ENCODE assay signal across 14 cellular contexts in the genomic region with DNA sequence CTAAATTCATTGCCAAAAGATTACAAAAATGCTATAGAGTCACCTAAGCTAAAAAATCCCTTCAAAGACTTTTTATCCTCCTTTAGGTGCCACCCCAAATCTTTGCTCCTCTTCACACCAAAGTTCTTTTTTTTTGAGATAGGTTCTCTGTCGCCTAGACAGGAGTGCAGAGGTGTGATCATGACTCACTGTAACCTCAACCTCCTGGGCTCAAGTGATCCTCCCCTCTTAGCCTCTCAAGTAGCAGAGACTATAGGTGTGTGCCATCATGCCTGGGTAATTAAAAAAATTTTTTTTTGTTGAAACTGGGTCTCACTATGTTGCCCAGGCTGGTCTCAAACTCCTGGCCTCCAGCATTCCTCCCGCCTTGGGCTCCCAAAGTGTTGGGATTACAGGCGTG. TPM values are rescaled to one million over a fixed set of nuclear protein-coding genes. Genes with fewer than 3 reads are reported as not detected.
A peak's percentile ranks its signal among the peaks of the same experiment; 100 is the strongest.
DNase-seq lines count a peak whose midpoint lies in the region; ATAC-seq, FAIRE-seq and TF ChIP-seq lines count a peak whose summit lies in the region.
"Had no signal": no experiment of that assay in that cellular context is flagged by ENCODE, and none has a peak within 500 bp of the region (broad histone marks: within the 10 kb centered on the region; RNA-seq: fewer than 3 reads in every experiment).

No MANE protein-coding gene starts in this region.

- no peak overlapping the region for H3K4me3 Mint-ChIP-seq in activated CD4-positive, alpha-beta T cell treated with anti-CD3 and anti-CD28 coated beads for 36 hours
- H3K4me3 Mint-ChIP-seq in activated naive CD4-positive, alpha-beta T cell treated with anti-CD3 and anti-CD28 coated beads, Interleukin-2, amount 10 ng/mL, durations not matched to agents 7 days and 5 days, result no peak overlapping the region
- H3K4me3 Mint-ChIP-seq in activated T-helper 1 cell treated with anti-CD3 and anti-CD28 coated beads, Interleukin-12 subunit alpha, Interleukin-12 subunit beta, Interleukin-2, Interleukin-4 antibody, amounts not matched to agents 30 ng/mL and 10 ng/mL and 1 ng/mL, durations not matched to agents 14 hours and 24 hours and 36 hours, result no peak overlapping the region
- no peak overlapping the region for H3K4me3 Mint-ChIP-seq in natural killer cell treated with Interleukin-12 subunit alpha and Interleukin-12 subunit beta and Interleukin-15 and Interleukin-18, amount 100 ng/mL, for 72 hours
- H3K4me3 Mint-ChIP-seq: CD4-positive, CD25-positive, alpha-beta regulatory T cell had no signal

- DNase-seq in activated CD4-positive, alpha-beta T cell treated with anti-CD3 and anti-CD28 coated beads for 36 hours, result no peak
- no peak for DNase-seq in activated CD4-positive, alpha-beta T cell treated with anti-CD3 and anti-CD28 coated beads for 4 hours
- DNase-seq in activated naive CD4-positive, alpha-beta T cell treated with anti-CD3 and anti-CD28 coated beads, Interleukin-2, amount 10 ng/mL, durations not matched to agents 7 days and 5 days, result no peak
- DNase-seq in activated naive CD4-positive, alpha-beta T cell treated with Interleukin-2 at 50 U/mL for 16 hours, result no peak
- no peak for DNase-seq in activated T-helper 1 cell treated with anti-CD3 and anti-CD28 coated beads, Interleukin-12 subunit alpha, Interleukin-12 subunit beta, Interleukin-2, Interleukin-4 antibody, amounts not matched to agents 30 ng/mL and 10 ng/mL and 1 ng/mL, durations not matched to agents 14 hours and 24 hours and 36 hours (ENCODE audit: low spot score)
- DNase-seq in natural killer cell treated with Interleukin-12 subunit alpha and Interleukin-12 subunit beta and Interleukin-15 and Interleukin-18, amount 100 ng/mL, for 72 hours (ENCODE audit: low spot score), result no peak
- no peak for DNase-seq in H54 (ENCODE audit: insufficient read length, low spot score)
- DNase-seq in T-helper 9 cell, result no peak
- DNase-seq: 8988T; Calu3; CD4-positive, CD25-positive, alpha-beta regulatory T cell; DMS 273 treated with DMSO at 0.1 percent for 48 hours had no signal

- no peak overlapping the region for H3K27ac Mint-ChIP-seq in activated CD4-positive, alpha-beta T cell treated with anti-CD3 and anti-CD28 coated beads for 36 hours
- H3K27ac Mint-ChIP-seq in activated naive CD4-positive, alpha-beta T cell treated with anti-CD3 and anti-CD28 coated beads, Interleukin-2, amount 10 ng/mL, durations not matched to agents 7 days and 5 days, result peak overlapping the region; percentile 15
- H3K27ac Mint-ChIP-seq in activated T-helper 1 cell treated with anti-CD3 and anti-CD28 coated beads, Interleukin-12 subunit alpha, Interleukin-12 subunit beta, Interleukin-2, Interleukin-4 antibody, amounts not matched to agents 30 ng/mL and 10 ng/mL and 1 ng/mL, durations not matched to agents 14 hours and 24 hours and 36 hours, result peak overlapping the region; percentile 35
- H3K27ac Mint-ChIP-seq in natural killer cell treated with Interleukin-12 subunit alpha and Interleukin-12 subunit beta and Interleukin-15 and Interleukin-18, amount 100 ng/mL, for 72 hours, result no peak overlapping the region

- CTCF ChIA-PET in activated CD4-positive, alpha-beta T cell treated with anti-CD3 and anti-CD28 coated beads for 36 hours (lab: Charles Lee), result no interaction called here
- CTCF ChIA-PET in activated naive CD4-positive, alpha-beta T cell treated with anti-CD3 and anti-CD28 coated beads, Interleukin-2, amount 10 ng/mL, durations not matched to agents 7 days and 5 days (lab: Charles Lee), result interaction anchor here (0.7 kb wide), 1 partner anchor 12 kb away, joined by 3 read pairs; no protein-coding TSS in a partner anchor

- POLR2A ChIA-PET in activated CD4-positive, alpha-beta T cell treated with anti-CD3 and anti-CD28 coated beads for 36 hours (lab: Charles Lee), result no interaction called here

- no peak for FAIRE-seq in H54 (lab: Jason Lieb, UNC)
- FAIRE-seq: H1 had no signal

- intact Hi-C loops in activated CD4-positive, alpha-beta T cell treated with anti-CD3 and anti-CD28 coated beads for 36 hours (cut with DNase I, micrococcal nuclease), result no loop called here
- intact Hi-C loops in activated T-helper 1 cell treated with anti-CD3 and anti-CD28 coated beads, Interleukin-12 subunit alpha, Interleukin-12 subunit beta, Interleukin-2, Interleukin-4 antibody, amounts not matched to agents 30 ng/mL and 10 ng/mL and 1 ng/mL, durations not matched to agents 14 hours and 24 hours and 36 hours (cut with micrococcal nuclease), result no loop called here

- no peaks in the 10 kb centered on the region for H3K27me3 Mint-ChIP-seq in activated CD4-positive, alpha-beta T cell treated with anti-CD3 and anti-CD28 coated beads for 36 hours
- no peaks in the 10 kb centered on the region for H3K27me3 Mint-ChIP-seq in activated naive CD4-positive, alpha-beta T cell treated with anti-CD3 and anti-CD28 coated beads, Interleukin-2, amount 10 ng/mL, durations not matched to agents 7 days and 5 days
- H3K27me3 Mint-ChIP-seq in activated T-helper 1 cell treated with anti-CD3 and anti-CD28 coated beads, Interleukin-12 subunit alpha, Interleukin-12 subunit beta, Interleukin-2, Interleukin-4 antibody, amounts not matched to agents 30 ng/mL and 10 ng/mL and 1 ng/mL, durations not matched to agents 14 hours and 24 hours and 36 hours (ENCODE audit: insufficient read depth), result no peaks in the 10 kb centered on the region
- H3K27me3 Mint-ChIP-seq in natural killer cell treated with Interleukin-12 subunit alpha and Interleukin-12 subunit beta and Interleukin-15 and Interleukin-18, amount 100 ng/mL, for 72 hours, result no peaks in the 10 kb centered on the region
- H3K27me3 Mint-ChIP-seq: CD4-positive, CD25-positive, alpha-beta regulatory T cell had no signal

- H3K9me3 Mint-ChIP-seq in activated CD4-positive, alpha-beta T cell treated with anti-CD3 and anti-CD28 coated beads for 36 hours (ENCODE audit: low read depth), result no peaks in the 10 kb centered on the region
- no peaks in the 10 kb centered on the region for H3K9me3 Mint-ChIP-seq in activated naive CD4-positive, alpha-beta T cell treated with anti-CD3 and anti-CD28 coated beads, Interleukin-2, amount 10 ng/mL, durations not matched to agents 7 days and 5 days
- H3K9me3 Mint-ChIP-seq in activated T-helper 1 cell treated with anti-CD3 and anti-CD28 coated beads, Interleukin-12 subunit alpha, Interleukin-12 subunit beta, Interleukin-2, Interleukin-4 antibody, amounts not matched to agents 30 ng/mL and 10 ng/mL and 1 ng/mL, durations not matched to agents 14 hours and 24 hours and 36 hours, result no peaks in the 10 kb centered on the region
- H3K9me3 Mint-ChIP-seq in natural killer cell treated with Interleukin-12 subunit alpha and Interleukin-12 subunit beta and Interleukin-15 and Interleukin-18, amount 100 ng/mL, for 72 hours, result no peaks in the 10 kb centered on the region
- H3K9me3 Mint-ChIP-seq: CD4-positive, CD25-positive, alpha-beta regulatory T cell had no signal

- peaks cover 3% of the 10 kb centered on the region for H3K4me1 Mint-ChIP-seq in activated CD4-positive, alpha-beta T cell treated with anti-CD3 and anti-CD28 coated beads for 36 hours
- H3K4me1 Mint-ChIP-seq in activated naive CD4-positive, alpha-beta T cell treated with anti-CD3 and anti-CD28 coated beads, Interleukin-2, amount 10 ng/mL, durations not matched to agents 7 days and 5 days, result peaks cover 9% of the 10 kb centered on the region
- H3K4me1 Mint-ChIP-seq in activated T-helper 1 cell treated with anti-CD3 and anti-CD28 coated beads, Interleukin-12 subunit alpha, Interleukin-12 subunit beta, Interleukin-2, Interleukin-4 antibody, amounts not matched to agents 30 ng/mL and 10 ng/mL and 1 ng/mL, durations not matched to agents 14 hours and 24 hours and 36 hours (ENCODE audit: low read depth), result peaks cover 17% of the 10 kb centered on the region
- H3K4me1 Mint-ChIP-seq in natural killer cell treated with Interleukin-12 subunit alpha and Interleukin-12 subunit beta and Interleukin-15 and Interleukin-18, amount 100 ng/mL, for 72 hours (ENCODE audit: low read depth in 2 of 2), result peaks cover 5 to 12% of the 10 kb centered on the region in 2 donors

- peak; percentile 61 for ATAC-seq in activated CD4-positive, alpha-beta T cell treated with anti-CD3 and anti-CD28 coated beads for 36 hours
- ATAC-seq in natural killer cell treated with Interleukin-12 subunit alpha and Interleukin-12 subunit beta and Interleukin-15 and Interleukin-18, amount 100 ng/mL, for 72 hours, result peak; percentile 50 to 58
- ATAC-seq: HCT116 had no signal

- peaks cover 37% of the 10 kb centered on the region for H3K36me3 Mint-ChIP-seq in activated CD4-positive, alpha-beta T cell treated with anti-CD3 and anti-CD28 coated beads for 36 hours (ENCODE audit: low read depth)
- H3K36me3 Mint-ChIP-seq in activated naive CD4-positive, alpha-beta T cell treated with anti-CD3 and anti-CD28 coated beads, Interleukin-2, amount 10 ng/mL, durations not matched to agents 7 days and 5 days, result peaks cover 24% of the 10 kb centered on the region
- H3K36me3 Mint-ChIP-seq in activated T-helper 1 cell treated with anti-CD3 and anti-CD28 coated beads, Interleukin-12 subunit alpha, Interleukin-12 subunit beta, Interleukin-2, Interleukin-4 antibody, amounts not matched to agents 30 ng/mL and 10 ng/mL and 1 ng/mL, durations not matched to agents 14 hours and 24 hours and 36 hours (ENCODE audit: low read depth), result peaks cover 28% of the 10 kb centered on the region
- peaks cover 12% of the 10 kb centered on the region for H3K36me3 Mint-ChIP-seq in natural killer cell treated with Interleukin-12 subunit alpha and Interleukin-12 subunit beta and Interleukin-15 and Interleukin-18, amount 100 ng/mL, for 72 hours

- no peak for TF ChIP-seq POLR2A in H54 (IDR thresholded peaks at IDR 0.05; ENCODE audit: low read depth, low read length)

RNA-seq across cellular contexts. Expression of gene WDHD1, which starts 47.9 kb away (rescaled TPM):
- 10 to 100 TPM; 64.4 to 71.1 TPM for total RNA-seq in activated CD4-positive, alpha-beta T cell treated with anti-CD3 and anti-CD28 coated beads for 36 hours
- 53.8 and 54.1 TPM in 2 replicates for total RNA-seq in activated T-helper 1 cell treated with anti-CD3 and anti-CD28 coated beads, Interleukin-12 subunit alpha, Interleukin-12 subunit beta, Interleukin-2, Interleukin-4 antibody, amounts not matched to agents 30 ng/mL and 10 ng/mL and 1 ng/mL, durations not matched to agents 14 hours and 24 hours and 36 hours
- total RNA-seq in natural killer cell treated with Interleukin-12 subunit alpha and Interleukin-12 subunit beta and Interleukin-15 and Interleukin-18, amount 100 ng/mL, for 72 hours, result 10 to 100 TPM; 33.6 to 51.3 TPM

RNA-seq across cellular contexts. Expression of gene SOCS4, which starts 48.0 kb away (rescaled TPM):
- 10 to 100 TPM; 18.4 to 21.3 TPM for total RNA-seq in activated CD4-positive, alpha-beta T cell treated with anti-CD3 and anti-CD28 coated beads for 36 hours
- total RNA-seq in activated T-helper 1 cell treated with anti-CD3 and anti-CD28 coated beads, Interleukin-12 subunit alpha, Interleukin-12 subunit beta, Interleukin-2, Interleukin-4 antibody, amounts not matched to agents 30 ng/mL and 10 ng/mL and 1 ng/mL, durations not matched to agents 14 hours and 24 hours and 36 hours, result 40.5 and 42.3 TPM in 2 replicates
- total RNA-seq in natural killer cell treated with Interleukin-12 subunit alpha and Interleukin-12 subunit beta and Interleukin-15 and Interleukin-18, amount 100 ng/mL, for 72 hours, result 10 to 100 TPM; 36.5 to 50.9 TPM

Comparison
In these comparisons a context has a peak if more than half of its experiments do, and no peak if none do; other contexts are left out.
1. H3K27ac Mint-ChIP-seq: peak in activated naive CD4-positive, alpha-beta T cell treated with anti-CD3 and anti-CD28 coated beads, Interleukin-2, amount 10 ng/mL, durations not matched to agents 7 days and 5 days (single experiment) and activated T-helper 1 cell treated with anti-CD3 and anti-CD28 coated beads, Interleukin-12 subunit alpha, Interleukin-12 subunit beta, Interleukin-2, Interleukin-4 antibody, amounts not matched to agents 30 ng/mL and 10 ng/mL and 1 ng/mL, durations not matched to agents 14 hours and 24 hours and 36 hours (single experiment); none in activated CD4-positive, alpha-beta T cell treated with anti-CD3 and anti-CD28 coated beads for 36 hours (single experiment) and natural killer cell treated with Interleukin-12 subunit alpha and Interleukin-12 subunit beta and Interleukin-15 and Interleukin-18, amount 100 ng/mL, for 72 hours (0 of 2).